ENCODE assay signal across 16 cellular contexts in the genomic region with DNA sequence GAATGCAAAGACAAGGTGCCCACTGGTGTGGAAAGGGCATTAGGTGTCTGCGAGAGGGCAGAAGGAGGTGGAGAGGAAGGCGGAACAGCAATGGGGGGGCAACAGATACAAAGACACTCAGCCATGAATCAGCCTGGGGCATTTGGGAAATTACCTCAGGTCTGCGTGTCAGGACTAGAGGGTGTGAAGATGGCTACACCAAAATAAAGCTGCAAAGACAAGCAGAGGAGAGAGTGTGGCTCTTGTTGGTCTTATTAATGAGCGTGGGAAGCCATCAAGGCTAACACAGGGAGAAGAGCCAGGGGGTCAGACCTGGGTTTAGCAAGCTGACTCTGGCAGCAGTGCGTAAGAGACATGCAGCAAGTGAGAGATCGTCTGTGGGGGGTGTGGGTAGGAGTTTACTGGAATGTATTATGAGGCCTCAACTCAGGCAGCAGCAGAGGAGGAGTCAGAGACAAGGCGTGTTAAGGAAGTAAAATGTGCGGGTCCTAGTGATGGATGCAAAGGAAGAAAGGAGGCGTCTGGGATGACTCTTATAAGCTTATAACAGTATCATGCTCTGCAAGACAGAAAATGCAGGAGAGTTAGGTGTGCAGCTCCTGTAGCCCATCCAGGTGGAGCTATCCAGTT. TPM values are rescaled to one million over a fixed set of nuclear protein-coding genes. Genes with fewer than 3 reads are reported as not detected.
"Had no signal": no experiment of that assay in that cellular context is flagged by ENCODE, and none has a peak within 500 bp of the region (broad histone marks: within the 10 kb centered on the region; RNA-seq: fewer than 3 reads in every experiment).

No MANE protein-coding gene starts in this region.

- H3K9me3 ChIP-seq: heart left ventricle, left ventricle myocardium inferior, neutrophil, psoas muscle, sigmoid colon, thyroid gland had no signal

- ATAC-seq: heart left ventricle, psoas muscle had no signal

- H3K4me1 ChIP-seq: heart left ventricle, left ventricle myocardium inferior, psoas muscle, sigmoid colon, thyroid gland had no signal

- H3K27me3 ChIP-seq: neutrophil, thyroid gland had no signal

- DNase-seq: effector memory CD4-positive, alpha-beta T cell; heart left ventricle; hypothalamus; left ventricle myocardium inferior; mesendoderm; naive B cell; psoas muscle; sigmoid colon; stimulated activated CD4-positive, alpha-beta T cell treated with anti-CD3 and anti-CD28 coated beads, Interleukin-2, amount 100 ng/mL, for 24 hours; stimulated activated naive CD4-positive, alpha-beta T cell treated with Interleukin-2 at 50 U/mL for 16 hours; thyroid gland had no signal

- H3K36me3 ChIP-seq: heart left ventricle, left ventricle myocardium inferior, neutrophil, sigmoid colon, thyroid gland had no signal

- H3K4me3 ChIP-seq: heart left ventricle, left ventricle myocardium inferior, lung, psoas muscle, sigmoid colon, skin epidermis, thyroid gland had no signal

- H3K27ac ChIP-seq: epithelial cell of prostate, heart left ventricle, left ventricle myocardium inferior, neutrophil, psoas muscle, sigmoid colon, thyroid gland had no signal

RNA-seq across cellular contexts. Expression of gene KCNK10, which starts 50.6 kb away (rescaled TPM):
- total RNA-seq: glomerular endothelial cell, left ventricle myocardium inferior, lung, psoas muscle had no signal
